In the genomic region with DNA sequence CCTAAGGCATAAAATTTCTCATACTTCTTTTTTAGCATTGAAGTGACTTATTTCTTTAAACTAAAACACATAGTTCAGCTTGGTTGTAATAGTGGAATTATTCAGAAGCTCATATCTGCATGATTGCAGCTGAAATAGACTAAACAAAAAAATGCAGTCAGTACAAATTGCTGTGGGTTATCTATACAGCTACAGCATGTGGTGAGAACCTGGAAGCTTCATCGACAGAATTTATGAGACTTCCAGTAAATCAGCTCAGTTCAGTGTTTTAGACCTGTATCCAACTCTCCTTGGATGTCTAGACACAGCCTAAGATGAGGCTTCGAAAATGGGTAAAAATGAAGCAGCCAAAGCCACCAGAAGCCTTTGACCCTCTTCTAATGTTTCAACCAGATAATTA, we compare ENCODE assay signal across 2 cellular contexts.
TF ChIP-seq lines count a peak whose summit lies in the region.

No MANE protein-coding gene starts in this region.

TF ChIP-seq in IMR-90, 13 proteins besides CTCF, POLR2A, EP300 and RAD21:
- TF ChIP-seq FOS (IDR thresholded peaks at IDR 0.05; ENCODE audit: low read depth, low read length), result no peak

TF ChIP-seq in K562, 482 proteins besides CTCF, POLR2A, EP300 and RAD21:
- TF ChIP-seq, protein P1, sequence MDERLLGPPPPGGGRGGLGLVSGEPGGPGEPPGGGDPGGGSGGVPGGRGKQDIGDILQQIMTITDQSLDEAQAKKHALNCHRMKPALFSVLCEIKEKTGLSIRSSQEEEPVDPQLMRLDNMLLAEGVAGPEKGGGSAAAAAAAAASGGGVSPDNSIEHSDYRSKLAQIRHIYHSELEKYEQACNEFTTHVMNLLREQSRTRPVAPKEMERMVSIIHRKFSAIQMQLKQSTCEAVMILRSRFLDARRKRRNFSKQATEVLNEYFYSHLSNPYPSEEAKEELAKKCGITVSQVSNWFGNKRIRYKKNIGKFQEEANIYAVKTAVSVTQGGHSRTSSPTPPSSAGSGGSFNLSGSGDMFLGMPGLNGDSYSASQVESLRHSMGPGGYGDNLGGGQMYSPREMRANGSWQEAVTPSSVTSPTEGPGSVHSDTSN (CRISPR knock-in tag; IDR thresholded peaks at IDR 0.05; ENCODE audit: low read depth), result no peak
- TF ChIP-seq, protein P1 (tag; conservative IDR thresholded peaks at IDR 0.05; ENCODE audit: low read depth), result 0 out of 2 replicates have a peak, but pooled peaks have one; percentile 28
- no peak for TF ChIP-seq PHF8 (IDR thresholded peaks at IDR 0.05; ENCODE audit: borderline replicate concordance, low read length)
